ENCODE assay signal across 8 cellular contexts in genomic region chr16:75099738-75100615, GRCh38. TPM values are rescaled to one million over a fixed set of nuclear protein-coding genes. Genes with fewer than 3 reads are reported as not detected.
A peak's percentile ranks its signal among the peaks of the same experiment; 100 is the strongest.
DNase-seq lines count a peak whose midpoint lies in the region; ATAC-seq, FAIRE-seq and TF ChIP-seq lines count a peak whose summit lies in the region.

No MANE protein-coding gene starts in this region.

- no peak overlapping the region for H3K27ac ChIP-seq in astrocyte (ENCODE audit: low read depth, low read length)

- H3K79me2 ChIP-seq in astrocyte (ENCODE audit: insufficient read depth, low read length) = peaks cover 11% of the 10 kb centered on the region

- no peak overlapping the region for H2AFZ ChIP-seq in astrocyte (ENCODE audit: low read depth, low read length)

- H3K4me1 Mint-ChIP-seq in astrocyte (ENCODE audit: low read depth, unreplicated experiment) (peaks cover 8% of the 10 kb centered on the region), osteocyte (ENCODE audit: unreplicated experiment) (peaks cover 31% of the 10 kb centered on the region)

- H3K4me3 ChIP-seq in astrocyte (ENCODE audit: insufficient read depth, low read depth, low read length) = no peak overlapping the region

- no peak for ATAC-seq in GM19467 (IDR thresholded peaks at IDR 0.05; ENCODE audit: unreplicated experiment)

- H3K4me2 ChIP-seq in astrocyte (ENCODE audit: low read length) = peak overlapping the region; percentile 12

- H3K4me3 Mint-ChIP-seq in astrocyte (ENCODE audit: unreplicated experiment) = no peak overlapping the region
- H3K4me3 Mint-ChIP-seq in osteocyte (ENCODE audit: unreplicated experiment) = no peak overlapping the region

- H3K9ac ChIP-seq in astrocyte (ENCODE audit: low read length) = no peak overlapping the region

- H3K9me3 ChIP-seq in astrocyte (ENCODE audit: insufficient read depth, low read depth, low read length) = no peaks in the 10 kb centered on the region

- H3K36me3 ChIP-seq in astrocyte (ENCODE audit: insufficient read depth, low read length) = peaks cover 2% of the 10 kb centered on the region

- H3K27me3 ChIP-seq in astrocyte (ENCODE audit: insufficient read depth, low read length) = no peaks in the 10 kb centered on the region

- peaks cover 7% of the 10 kb centered on the region for H3K4me1 ChIP-seq in astrocyte (ENCODE audit: insufficient read depth, low read length)

- no peak overlapping the region for H3K27ac Mint-ChIP-seq in astrocyte (ENCODE audit: unreplicated experiment)
- peak overlapping the region; percentile 75 for H3K27ac Mint-ChIP-seq in osteocyte (ENCODE audit: unreplicated experiment)

- DNase-seq in activated CD8-positive, alpha-beta memory T cell treated with anti-CD3 and anti-CD28 coated beads for 24 hours = peak; percentile 75
- DNase-seq in activated CD8-positive, alpha-beta memory T cell treated with anti-CD3 and anti-CD28 coated beads, Interleukin-2, amount 50 U/mL, for 4 hours = no peak
- DNase-seq in Kasumi-1 (lab: John Stamatoyannopoulos, UW) (peak; percentile 79 to 83), astrocyte (ENCODE audit: low read depth) (no peak), osteocyte (ENCODE audit: extremely low spot score, unreplicated experiment) (no peak), OCI-M1 (lab: John Stamatoyannopoulos, UW) (no peak), NCI-H2196 (lab: John Stamatoyannopoulos, UW; ENCODE audit: unreplicated experiment) (no peak)

- no peaks in the 10 kb centered on the region for H3K27me3 Mint-ChIP-seq in astrocyte (ENCODE audit: low read depth, unreplicated experiment)
- no peaks in the 10 kb centered on the region for H3K27me3 Mint-ChIP-seq in osteocyte (ENCODE audit: unreplicated experiment)

- peaks cover 86% of the 10 kb centered on the region for H4K20me1 ChIP-seq in astrocyte (ENCODE audit: insufficient read depth, low read length)

- TF ChIP-seq CTCF in astrocyte (IDR thresholded peaks at IDR 0.05; ENCODE audit: insufficient read depth, low read depth, low read length) (no peak), osteocyte (IDR thresholded peaks at IDR 0.05) (no peak)

- FAIRE-seq in astrocyte (lab: Jason Lieb, UNC) = no peak

- H3K36me3 Mint-ChIP-seq in astrocyte (ENCODE audit: low read depth, unreplicated experiment) (peaks cover 22% of the 10 kb centered on the region), osteocyte (ENCODE audit: unreplicated experiment) (peaks cover 12% of the 10 kb centered on the region)

- H3K9me3 Mint-ChIP-seq in astrocyte (ENCODE audit: unreplicated experiment) (peaks cover 4% of the 10 kb centered on the region), osteocyte (ENCODE audit: unreplicated experiment) (no peaks in the 10 kb centered on the region)

RNA-seq across cellular contexts. Expression of gene LDHD, which starts 16.6 kb away (rescaled TPM):
- total RNA-seq in astrocyte (not detected in 2 replicates), osteocyte (1.2 and 1.3 TPM in 2 replicates)

RNA-seq across cellular contexts. Expression of gene ZFP1, which starts 48.3 kb away (rescaled TPM):
- total RNA-seq in astrocyte (8.2 and 9.3 TPM in 2 replicates), osteocyte (16.5 and 17.0 TPM in 2 replicates)

Comparison
In these comparisons a context has a peak if more than half of its experiments do, and no peak if none do; other contexts are left out.
1. DNase-seq: peak in activated CD8-positive, alpha-beta memory T cell treated with anti-CD3 and anti-CD28 coated beads for 24 hours (single experiment) and Kasumi-1 (2 of 2); none in activated CD8-positive, alpha-beta memory T cell treated with anti-CD3 and anti-CD28 coated beads, Interleukin-2, amount 50 U/mL, for 4 hours (single experiment), astrocyte (single experiment), osteocyte (single experiment), OCI-M1 (single experiment) and NCI-H2196 (single experiment).